In genomic region chr17:17696871-17697633, GRCh38 we compare ENCODE assay signal across 10 cellular contexts.
DNase-seq lines count a peak whose midpoint lies in the region; ATAC-seq lines count a peak whose summit lies in the region.
"Had no signal": no experiment of that assay in that cellular context is flagged by ENCODE, and none has a peak within 500 bp of the region (broad histone marks: within the 10 kb centered on the region; RNA-seq: fewer than 3 reads in every experiment).

No MANE protein-coding gene starts in this region.

- DNase-seq in T-helper 1 cell: no peak
- DNase-seq in T47D (ENCODE audit: low read depth in 1 of 2, low spot score in 1 of 2): peak; percentile 76 to 79
- no peak for DNase-seq in memory B cell (ENCODE audit: low spot score in 2 of 2)
- DNase-seq in substantia nigra (lab: John Stamatoyannopoulos, UW): peak in 1 of 49 donors; percentile 25
- DNase-seq in activated gamma-delta T cell treated with Interleukin-2 at 50 U/mL for 16 hours: no peak
- no peak for DNase-seq in effector CD4-positive, alpha-beta T cell
- DNase-seq: activated effector memory CD4-positive, alpha-beta T cell treated with Interleukin-2 at 50 U/mL for 16 hours; NCI-H2029 treated with DMSO at 0.1 percent for 48 hours had no signal

- in situ Hi-C loops in T47D (cut with HindIII; ENCODE audit: low pct_unique_long_range_greater_than_20kb, low sequenced_read_pairs): no loop called here

- H3K36me3 Mint-ChIP-seq in T-helper 1 cell treated with Interleukin-12 subunit alpha and Interleukin-12 subunit beta and Interleukin-4 antibody, amounts not matched to agents 30 μg/mL and 1 μg/mL, for 36 hours (ENCODE audit: low read depth): no peaks in the 10 kb centered on the region
- H3K36me3 Mint-ChIP-seq in memory B cell: no peaks in the 10 kb centered on the region

- peak overlapping the region; percentile 3 for H3K27ac Mint-ChIP-seq in T-helper 1 cell treated with Interleukin-12 subunit alpha and Interleukin-12 subunit beta and Interleukin-4 antibody, amounts not matched to agents 30 μg/mL and 1 μg/mL, for 36 hours
- peak overlapping the region; percentile 26 for H3K27ac Mint-ChIP-seq in memory B cell

- no peaks in the 10 kb centered on the region for H3K27me3 Mint-ChIP-seq in T-helper 1 cell treated with Interleukin-12 subunit alpha and Interleukin-12 subunit beta and Interleukin-4 antibody, amounts not matched to agents 30 μg/mL and 1 μg/mL, for 36 hours (ENCODE audit: low read depth)
- H3K27me3 Mint-ChIP-seq in memory B cell: peaks cover 6% of the 10 kb centered on the region

- no peaks in the 10 kb centered on the region for H3K9me3 Mint-ChIP-seq in T-helper 1 cell treated with Interleukin-12 subunit alpha and Interleukin-12 subunit beta and Interleukin-4 antibody, amounts not matched to agents 30 μg/mL and 1 μg/mL, for 36 hours
- H3K9me3 Mint-ChIP-seq in memory B cell: no peaks in the 10 kb centered on the region

- H3K27ac ChIP-seq in substantia nigra (ENCODE audit: low read depth, low read length, poor library complexity, severe bottlenecking): peak overlapping the region; percentile 22

- H3K4me3 Mint-ChIP-seq in T-helper 1 cell treated with Interleukin-12 subunit alpha and Interleukin-12 subunit beta and Interleukin-4 antibody, amounts not matched to agents 30 μg/mL and 1 μg/mL, for 36 hours: no peak overlapping the region
- no peak overlapping the region for H3K4me3 Mint-ChIP-seq in memory B cell

- ATAC-seq in memory B cell (ENCODE audit: low read depth) (no peak), GM21737 (IDR thresholded peaks at IDR 0.05; ENCODE audit: unreplicated experiment) (no peak)

- peaks cover 37% of the 10 kb centered on the region for H3K4me1 Mint-ChIP-seq in T-helper 1 cell treated with Interleukin-12 subunit alpha and Interleukin-12 subunit beta and Interleukin-4 antibody, amounts not matched to agents 30 μg/mL and 1 μg/mL, for 36 hours (ENCODE audit: low read depth)
- peaks cover 40% of the 10 kb centered on the region for H3K4me1 Mint-ChIP-seq in memory B cell

Comparison
In these comparisons a context has a peak if more than half of its experiments do, and no peak if none do; other contexts are left out.
1. DNase-seq: peak in T47D (2 of 2); none in T-helper 1 cell (0 of 5), memory B cell (0 of 2), activated gamma-delta T cell treated with Interleukin-2 at 50 U/mL for 16 hours (single experiment) and effector CD4-positive, alpha-beta T cell (single experiment).